In genomic region chr15:84980196-84981053, GRCh38 we compare ENCODE assay signal across 1 cellular context.
TF ChIP-seq lines count a peak whose summit lies in the region.

No MANE protein-coding gene starts in this region.

TF ChIP-seq in GM12878, 131 proteins besides CTCF, POLR2A, EP300 and RAD21 (continued from another document and continues in another):
- TF ChIP-seq TARDBP (IDR thresholded peaks at IDR 0.05; ENCODE audit: borderline replicate concordance) = no peak
- TF ChIP-seq TBL1XR1 (IDR thresholded peaks at IDR 0.05; ENCODE audit: low read depth, low read length) = no peak
- TF ChIP-seq JUNB (IDR thresholded peaks at IDR 0.05) = no peak
- TF ChIP-seq BMI1 (IDR thresholded peaks at IDR 0.05; ENCODE audit: borderline replicate concordance) = no peak
- peak; percentile 51 for TF ChIP-seq DPF2 (IDR thresholded peaks at IDR 0.05)
- TF ChIP-seq MXI1 (IDR thresholded peaks at IDR 0.05; ENCODE audit: low read depth, low read length) = peak; percentile 76
- no peak for TF ChIP-seq HCFC1 (IDR thresholded peaks at IDR 0.05; ENCODE audit: low read length)
- TF ChIP-seq CREM (IDR thresholded peaks at IDR 0.05; ENCODE audit: low read depth) = peak; percentile 60
- TF ChIP-seq ZBED1 (IDR thresholded peaks at IDR 0.05; ENCODE audit: borderline replicate concordance) = no peak
- TF ChIP-seq YY1 (IDR thresholded peaks at IDR 0.05; ENCODE audit: low read depth, low read length) = peak; percentile 84
- peak; percentile 66; the same call in 1 of the 2 replicates for TF ChIP-seq NBN (IDR thresholded peaks at IDR 0.05)
- peak; percentile 66; the same call in 1 of the 2 replicates for TF ChIP-seq CREB1 (IDR thresholded peaks at IDR 0.05; ENCODE audit: low read depth)
- TF ChIP-seq NFYA (IDR thresholded peaks at IDR 0.05; ENCODE audit: borderline replicate concordance, low read depth, low read length) = no peak
- TF ChIP-seq ZNF274 (IDR thresholded peaks at IDR 0.05; ENCODE audit: insufficient read depth, insufficient read length) = no peak
- peak; percentile 2; the same call in 1 of the 2 replicates for TF ChIP-seq POLR2AphosphoS2 (IDR thresholded peaks at IDR 0.05; ENCODE audit: low read depth, low read length)
- 0 out of 2 replicates have a peak, but pooled peaks have one; percentile 45 for TF ChIP-seq GATAD2B (conservative IDR thresholded peaks at IDR 0.05; ENCODE audit: low read depth)
- peak; percentile 60 for TF ChIP-seq BCL3 (IDR thresholded peaks at IDR 0.05; ENCODE audit: borderline replicate concordance, insufficient read depth, low read depth, low read length, poor library complexity, severe bottlenecking)
- peak; percentile 92 for TF ChIP-seq SIN3A (IDR thresholded peaks at IDR 0.05; ENCODE audit: low read depth, low read length)
- TF ChIP-seq CBFB (IDR thresholded peaks at IDR 0.05; ENCODE audit: low read depth) = no peak
- TF ChIP-seq RELB (IDR thresholded peaks at IDR 0.05; ENCODE audit: low read depth) = peak; percentile 93
- no peak for TF ChIP-seq BCL11A (IDR thresholded peaks at IDR 0.05; ENCODE audit: low read depth, low read length)
- no peak for TF ChIP-seq YBX1 (IDR thresholded peaks at IDR 0.05)
- peak; percentile 21; the same call in 1 of the 2 replicates for TF ChIP-seq ZNF687 (IDR thresholded peaks at IDR 0.05)
- peak; percentile 73 for TF ChIP-seq RUNX3 (IDR thresholded peaks at IDR 0.05; ENCODE audit: low read length)
- TF ChIP-seq KDM1A (IDR thresholded peaks at IDR 0.05; ENCODE audit: borderline replicate concordance) = no peak
- no peak for TF ChIP-seq RBBP5 (conservative IDR thresholded peaks at IDR 0.05)
- TF ChIP-seq SUZ12 (IDR thresholded peaks at IDR 0.05; ENCODE audit: unreplicated experiment) = no peak
- TF ChIP-seq CHD4 (IDR thresholded peaks at IDR 0.05) = no peak
- no peak for TF ChIP-seq FOXM1 (IDR thresholded peaks at IDR 0.05; ENCODE audit: low read depth, low read length)
- TF ChIP-seq GABPA (IDR thresholded peaks at IDR 0.05; ENCODE audit: low read depth) = no peak
- TF ChIP-seq USF1 (IDR thresholded peaks at IDR 0.05; ENCODE audit: borderline replicate concordance, extremely low read length, insufficient read depth, low read depth, low read length) = peak; percentile 77
- no peak for TF ChIP-seq NFIC (IDR thresholded peaks at IDR 0.05; ENCODE audit: low read depth, low read length)
- no peak for TF ChIP-seq FOXK2 (IDR thresholded peaks at IDR 0.05)
- TF ChIP-seq E4F1 (IDR thresholded peaks at IDR 0.05; ENCODE audit: borderline replicate concordance, partially characterized antibody) = peak; percentile 24
- no peak for TF ChIP-seq BCLAF1 (IDR thresholded peaks at IDR 0.05)
- TF ChIP-seq LARP7 (IDR thresholded peaks at IDR 0.05) = peak; percentile 72; the same call in 1 of the 2 replicates
- TF ChIP-seq ZBTB33 (IDR thresholded peaks at IDR 0.05) = no peak
- TF ChIP-seq ZNF622 (IDR thresholded peaks at IDR 0.05) = no peak
- TF ChIP-seq SMAD5 (IDR thresholded peaks at IDR 0.05; ENCODE audit: low read depth) = no peak
- no peak for TF ChIP-seq IRF5 (IDR thresholded peaks at IDR 0.05; ENCODE audit: borderline replicate concordance)
- TF ChIP-seq SKIL (IDR thresholded peaks at IDR 0.05; ENCODE audit: low read depth, poor library complexity, severe bottlenecking) = no peak
- no peak for TF ChIP-seq ASH2L (IDR thresholded peaks at IDR 0.05; ENCODE audit: borderline replicate concordance, low read depth)
- TF ChIP-seq HDAC6 (IDR thresholded peaks at IDR 0.05; ENCODE audit: unreplicated experiment) = no peak
- no peak; the same call in 1 of the 2 replicates for TF ChIP-seq USF2 (IDR thresholded peaks at IDR 0.05; ENCODE audit: borderline replicate concordance, low read depth, low read length)
- TF ChIP-seq SIX5 (IDR thresholded peaks at IDR 0.05; ENCODE audit: low read depth, low read length, severe bottlenecking) = no peak
- TF ChIP-seq CHD1 (IDR thresholded peaks at IDR 0.05; ENCODE audit: low read depth, low read length) = no peak
